Comparison of ENCODE assay signal across 27 cellular contexts in the genomic region with DNA sequence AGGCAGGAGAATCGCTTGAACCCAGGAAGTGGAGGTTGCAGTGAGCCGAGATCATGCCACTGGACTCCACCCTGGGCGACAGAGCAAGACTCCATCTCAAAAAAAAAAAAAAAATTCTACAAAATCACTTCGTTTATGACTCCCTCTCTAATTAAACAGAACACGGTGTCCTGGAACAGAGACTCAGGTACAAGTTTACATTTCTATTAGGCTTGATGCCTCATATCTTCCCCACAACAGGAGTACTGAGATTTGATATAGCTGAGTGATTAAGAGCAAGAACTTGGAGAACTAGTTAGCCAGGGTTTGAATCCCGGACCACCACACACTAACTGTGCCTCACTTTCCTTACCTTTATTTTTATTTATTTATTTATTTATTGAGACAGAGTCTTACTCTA. TPM values are rescaled to one million over a fixed set of nuclear protein-coding genes. Genes with fewer than 3 reads are reported as not detected.
A peak's percentile ranks its signal among the peaks of the same experiment; 100 is the strongest.
DNase-seq lines count a peak whose midpoint lies in the region; ATAC-seq and TF ChIP-seq lines count a peak whose summit lies in the region.
"Had no signal": no experiment of that assay in that cellular context is flagged by ENCODE, and none has a peak within 500 bp of the region (broad histone marks: within the 10 kb centered on the region; RNA-seq: fewer than 3 reads in every experiment).

No MANE protein-coding gene starts in this region.

- H3K4me1 Mint-ChIP-seq in CD8-positive, alpha-beta memory T cell, result peaks cover 0 to 8% (median 6%) of the 10 kb centered on the region in 3 donors

- H3K9me3 Mint-ChIP-seq in CD8-positive, alpha-beta memory T cell, result no peaks in the 10 kb centered on the region

- intact Hi-C loops in lower lobe of right lung (cut with DNase I), result no loop called here

- TF ChIP-seq CTCF in VCaP (conservative IDR thresholded peaks at IDR 0.05), result no peak
- TF ChIP-seq CTCF in lower lobe of right lung (IDR thresholded peaks at IDR 0.05), result no peak
- no peak for TF ChIP-seq CTCF in suprapubic skin (IDR thresholded peaks at IDR 0.05)
- TF ChIP-seq CTCF in WERI-Rb-1 (IDR thresholded peaks at IDR 0.05; ENCODE audit: low read depth, low read length), result no peak

- H3K27ac Mint-ChIP-seq in CD8-positive, alpha-beta memory T cell, result no peak overlapping the region
- H3K27ac Mint-ChIP-seq: activated naive CD8-positive, alpha-beta T cell treated with anti-CD3 and anti-CD28 coated beads for 36 hours had no signal

- ATAC-seq in lower lobe of right lung (peak; percentile 14 to 53), HG03469 (IDR thresholded peaks at IDR 0.05; ENCODE audit: unreplicated experiment) (no peak)

- no peaks in the 10 kb centered on the region for H3K36me3 ChIP-seq in CD8-positive, alpha-beta memory T cell (ENCODE audit: insufficient read depth, low read length)
- H3K36me3 ChIP-seq in lower lobe of right lung (no peaks in the 10 kb centered on the region), suprapubic skin (no peaks in the 10 kb centered on the region), WERI-Rb-1 (no peaks in the 10 kb centered on the region)
- H3K36me3 ChIP-seq: BLaER1 treated with 17β-estradiol and CSF1 and Interleukin-3, amounts not matched to agents 10 nM and 100 nM; HAP-1; sigmoid colon had no signal

- POLR2A ChIA-PET in CD8-positive, alpha-beta memory T cell (lab: Charles Lee), result no interaction called here

- no peak overlapping the region for H3K4me3 ChIP-seq in CD8-positive, alpha-beta memory T cell (ENCODE audit: low read length)
- H3K4me3 ChIP-seq in lower lobe of right lung, result no peak overlapping the region
- no peak overlapping the region for H3K4me3 ChIP-seq in suprapubic skin
- no peak overlapping the region for H3K4me3 ChIP-seq in WERI-Rb-1 (ENCODE audit: low read depth, low read length)
- H3K4me3 ChIP-seq: BLaER1 treated with 17β-estradiol and CSF1 and Interleukin-3, amounts not matched to agents 10 nM and 100 nM; HAP-1; sigmoid colon had no signal

- peak overlapping the region; percentile 28 for H3K27ac ChIP-seq in CD8-positive, alpha-beta memory T cell (ENCODE audit: low read depth, low read length)
- peak overlapping the region; percentile 93 for H3K27ac ChIP-seq in VCaP
- peak overlapping the region; percentile 72 for H3K27ac ChIP-seq in lower lobe of right lung
- H3K27ac ChIP-seq in suprapubic skin, result peak overlapping the region; percentile 90
- no peak overlapping the region for H3K27ac ChIP-seq in WERI-Rb-1
- H3K27ac ChIP-seq: BLaER1 treated with 17β-estradiol and CSF1 and Interleukin-3, amounts not matched to agents 10 nM and 100 nM had no signal

- no peaks in the 10 kb centered on the region for H3K9me3 ChIP-seq in CD8-positive, alpha-beta memory T cell (ENCODE audit: low read length)
- H3K9me3 ChIP-seq in lower lobe of right lung (no peaks in the 10 kb centered on the region), suprapubic skin (no peaks in the 10 kb centered on the region), WERI-Rb-1 (ENCODE audit: severe bottlenecking) (no peaks in the 10 kb centered on the region)
- H3K9me3 ChIP-seq: HAP-1, sigmoid colon had no signal

- no peak for TF ChIP-seq POLR2A in suprapubic skin (IDR thresholded peaks at IDR 0.05)

- CTCF ChIA-PET in CD8-positive, alpha-beta memory T cell (lab: Charles Lee), result no interaction called here

- no peak for DNase-seq in CD8-positive, alpha-beta memory T cell
- DNase-seq in lower lobe of right lung, result no peak
- no peak for DNase-seq in suprapubic skin (ENCODE audit: low spot score in 2 of 2)
- no peak for DNase-seq in SHP77 (lab: John Stamatoyannopoulos, UW)
- no peak for DNase-seq in activated CD4-positive, alpha-beta T cell treated with anti-CD3 and anti-CD28 coated beads for 1 hour
- DNase-seq in WERI-Rb-1, result no peak
- DNase-seq: activated CD4-positive, alpha-beta T cell treated with anti-CD3 and anti-CD28 coated beads, Interleukin-2, amount 50 U/mL, for 48 hours; activated CD4-positive, CD25-positive, alpha-beta regulatory T cell; activated CD8-positive, alpha-beta memory T cell treated with anti-CD3 and anti-CD28 coated beads, Interleukin-2, amount 50 U/mL, for 48 hours; activated naive CD8-positive, alpha-beta T cell treated with anti-CD3 and anti-CD28 coated beads for 36 hours; cerebellar nuclear complex; EL; foreskin fibroblast; left ventricle myocardium superior; MM.1S; NCI-H1436; NCI-H82; nephron progenitor cell; SHP77 treated with DMSO at 0.1 percent for 48 hours; sigmoid colon; stimulated activated CD8-positive, alpha-beta memory T cell treated with anti-CD3 and anti-CD28 coated beads, Interleukin-4, amount 100 ng/mL, for 48 hours; SW 1271; T1000 had no signal

- H3K36me3 Mint-ChIP-seq in CD8-positive, alpha-beta memory T cell, result peaks cover 0 to 5% (median 3%) of the 10 kb centered on the region in 3 donors

- TF ChIP-seq EP300 in suprapubic skin (IDR thresholded peaks at IDR 0.05), result no peak

- WGBS in suprapubic skin, result 76% methylated on average over 6 of the region's 6 CpGs

- H3K4me3 Mint-ChIP-seq in CD8-positive, alpha-beta memory T cell, result no peak overlapping the region
- H3K4me3 Mint-ChIP-seq: activated naive CD8-positive, alpha-beta T cell treated with anti-CD3 and anti-CD28 coated beads for 36 hours; nephron progenitor cell had no signal

- no peaks in the 10 kb centered on the region for H3K27me3 Mint-ChIP-seq in CD8-positive, alpha-beta memory T cell
- H3K27me3 Mint-ChIP-seq: activated naive CD8-positive, alpha-beta T cell treated with anti-CD3 and anti-CD28 coated beads for 36 hours had no signal

- H3K4me1 ChIP-seq in CD8-positive, alpha-beta memory T cell (ENCODE audit: insufficient read depth, low read length), result peaks cover 7% of the 10 kb centered on the region
- H3K4me1 ChIP-seq in lower lobe of right lung, result peaks cover 33% of the 10 kb centered on the region
- peaks cover 26% of the 10 kb centered on the region for H3K4me1 ChIP-seq in suprapubic skin
- H3K4me1 ChIP-seq: HAP-1 had no signal

- no peaks in the 10 kb centered on the region for H3K27me3 ChIP-seq in CD8-positive, alpha-beta memory T cell (ENCODE audit: insufficient read depth, low read length, poor library complexity, severe bottlenecking)
- H3K27me3 ChIP-seq in lower lobe of right lung (ENCODE audit: low read depth) (no peaks in the 10 kb centered on the region), suprapubic skin (no peaks in the 10 kb centered on the region), WERI-Rb-1 (ENCODE audit: insufficient read depth, low read depth, severe bottlenecking) (no peaks in the 10 kb centered on the region)
- H3K27me3 ChIP-seq: BLaER1 treated with 17β-estradiol and CSF1 and Interleukin-3, amounts not matched to agents 10 nM and 100 nM; sigmoid colon had no signal

RNA-seq across cellular contexts. Expression of gene KLF3, which starts 42.2 kb away (rescaled TPM):
- 10 to 100 TPM; 15.2 to 17.1 TPM for total RNA-seq in CD8-positive, alpha-beta memory T cell
- 72.9 TPM for polyA plus RNA-seq in CD8-positive, alpha-beta memory T cell
- 58.0 TPM for total RNA-seq in lower lobe of right lung
- 100 to 1,000 TPM; 169 to 240 (median 223) TPM for total RNA-seq in suprapubic skin
